Comparison of ENCODE assay signal across 1 cellular context in genomic region chr1:99527545-99527944, GRCh38.
TF ChIP-seq lines count a peak whose summit lies in the region.

No MANE protein-coding gene starts in this region.

TF ChIP-seq in HepG2, 621 proteins besides CTCF, POLR2A, EP300 and RAD21:
- TF ChIP-seq NFYC (CRISPR knock-in tag; IDR thresholded peaks at IDR 0.05) = no peak
- peak; percentile 74 to 86 for TF ChIP-seq MAFK (conservative IDR thresholded peaks at IDR 0.05 in 1 of 2, IDR thresholded peaks at IDR 0.05 in 1 of 2; ENCODE audit: low read length in 2 of 2)
- TF ChIP-seq MAFF (IDR thresholded peaks at IDR 0.05; ENCODE audit: low read depth, low read length) = peak; percentile 75
- no peak for TF ChIP-seq NR2F2 (IDR thresholded peaks at IDR 0.05; ENCODE audit: borderline replicate concordance, low read depth)
TF ChIP-seq in HepG2: peak in this region for 2.
